In genomic region chr5:146592342-146592741, GRCh38 we compare ENCODE assay signal across 8 cellular contexts.
"Had no signal": no experiment of that assay in that cellular context is flagged by ENCODE, and none has a peak within 500 bp of the region (broad histone marks: within the 10 kb centered on the region; RNA-seq: fewer than 3 reads in every experiment).

No MANE protein-coding gene starts in this region.

- H3K27ac ChIP-seq: GM23248 had no signal

- DNase-seq: GM23248, GOT3, H7, HFFc6, IMR-90 had no signal

- H3K9me3 ChIP-seq: HAP-1 had no signal

- ATAC-seq: HCT116, K562 had no signal

- H3K36me3 ChIP-seq: HAP-1 had no signal

- H3K4me1 ChIP-seq: HAP-1 had no signal

- H3K4me3 ChIP-seq: GM23248, HAP-1, K562 had no signal
